1 cellular context compared by ENCODE assay signal in the genomic region with DNA sequence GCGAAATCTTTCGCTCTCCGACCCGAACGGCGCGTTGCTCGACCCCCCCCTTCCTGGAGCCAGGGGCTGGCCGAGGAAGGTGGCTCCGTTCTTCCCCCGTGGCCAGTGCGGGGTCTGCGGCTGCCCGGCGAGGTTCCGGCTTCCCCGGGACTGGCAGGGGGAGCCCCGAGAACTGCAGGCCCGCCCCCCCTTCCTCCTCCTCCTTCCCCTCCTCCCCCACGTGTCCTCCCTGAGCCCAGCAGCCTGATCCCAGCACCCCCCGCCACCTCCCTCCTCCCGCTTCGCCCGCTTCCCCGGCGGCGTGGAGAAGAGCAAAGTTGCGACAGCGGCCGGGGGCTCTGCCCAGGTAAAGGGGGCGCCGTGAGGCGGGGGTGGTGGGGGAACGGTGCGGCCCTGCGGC.
TF ChIP-seq lines count a peak whose summit lies in the region.

No MANE protein-coding gene starts in this region.

TF ChIP-seq in GM12878, 131 proteins besides CTCF, POLR2A, EP300 and RAD21 (continued from another document):
- TF ChIP-seq PBX3 (IDR thresholded peaks at IDR 0.05; ENCODE audit: insufficient replicate concordance, low read depth, low read length) (no peak), PAX8 (IDR thresholded peaks at IDR 0.05) (no peak)
